32 cellular contexts compared by ENCODE assay signal in genomic region chr6:168078943-168079405, GRCh38. TPM values are rescaled to one million over a fixed set of nuclear protein-coding genes. Genes with fewer than 3 reads are reported as not detected.
A peak's percentile ranks its signal among the peaks of the same experiment; 100 is the strongest.
DNase-seq lines count a peak whose midpoint lies in the region; ATAC-seq, FAIRE-seq and TF ChIP-seq lines count a peak whose summit lies in the region.
"Had no signal": no experiment of that assay in that cellular context is flagged by ENCODE, and none has a peak within 500 bp of the region (broad histone marks: within the 10 kb centered on the region; RNA-seq: fewer than 3 reads in every experiment).

FRMD1 (minus strand) TSS chr6:168079212; CDS start chr6:168079094, 118 bp downstream.

- intact Hi-C loops in Right ventricle myocardium superior (cut with DNase I) (no loop called here), cardiac septum (cut with DNase I) (no loop called here), left colon (cut with DNase I, micrococcal nuclease) (no loop called here), OCI-LY7 (cut with micrococcal nuclease; ENCODE audit: unreplicated experiment) (no loop called here)

- H2AK5ac ChIP-seq in neuronal stem cell (ENCODE audit: low read depth, low read length): peak within 1 kb of the TSS; percentile 49

- H2BK12ac ChIP-seq in neuronal stem cell (ENCODE audit: low read length): peak within 1 kb of the TSS; percentile 51

- no peak within 1 kb of the TSS for H2BK120ac ChIP-seq in neuronal stem cell (ENCODE audit: low read depth, low read length)

- peak within 1 kb of the TSS; percentile 83 for H3K14ac ChIP-seq in neuronal stem cell (ENCODE audit: low read length)

- H3K4me1 ChIP-seq in neuronal stem cell (ENCODE audit: control insufficient read depth in 2 of 2, insufficient read depth in 1 of 2, low read depth in 1 of 2, low read length in 2 of 2): peaks cover 5 to 7% of the 10 kb centered on the region in 2 donors
- H3K4me1 ChIP-seq in tibial nerve: peaks cover 0 to 24% (median 5%) of the 10 kb centered on the region in 4 donors
- no peaks in the 10 kb centered on the region for H3K4me1 ChIP-seq in OCI-LY7 (ENCODE audit: insufficient read depth, low read length, poor library complexity, severe bottlenecking)
- H3K4me1 ChIP-seq: sigmoid colon had no signal

- H3K79me1 ChIP-seq in neuronal stem cell (ENCODE audit: low read depth, low read length): peaks cover 5% of the 10 kb centered on the region

- H2AFZ ChIP-seq in neuronal stem cell (ENCODE audit: low read length): no peak within 1 kb of the TSS
- H2AFZ ChIP-seq in OCI-LY7 (ENCODE audit: low read length): no peak within 1 kb of the TSS
- H2AFZ ChIP-seq: GM23338 had no signal

- H3K27me3 ChIP-seq in neuronal stem cell (ENCODE audit: control insufficient read depth in 3 of 3, insufficient read depth in 3 of 3, low read depth in 1 of 3, low read length in 3 of 3) (peaks cover 0 to 3% (median 0%) of the 10 kb centered on the region in 3 experiments), tibial nerve (no peaks in the 10 kb centered on the region)
- H3K27me3 ChIP-seq: ovary, sigmoid colon had no signal

- H4K8ac ChIP-seq in neuronal stem cell (ENCODE audit: low read depth, low read length): peak within 1 kb of the TSS; percentile 72

- peak within 1 kb of the TSS; percentile 94 for H3K23ac ChIP-seq in neuronal stem cell (ENCODE audit: low read depth, low read length, poor library complexity)

- WGBS in neuronal stem cell (ENCODE audit: extremely low coverage in 2 of 2, insufficient read length in 2 of 2, insufficient replicate concordance in 1 of 2), 2 donors: no CpG with 5 or more reads among the region's 21 CpGs
- WGBS in tibial nerve, 2 donors: 31 to 52% methylated on average over 19 to 21 of the region's 21 CpGs

- H3K9me3 ChIP-seq in neuronal stem cell (replicated peaks in 1 of 2; ENCODE audit: control insufficient read depth in 2 of 2, insufficient read depth in 1 of 2, low read depth in 1 of 2, low read length in 2 of 2) (peaks cover 0 to 6% of the 10 kb centered on the region in 2 donors), tibial nerve (no peaks in the 10 kb centered on the region), OCI-LY7 (ENCODE audit: low read length) (no peaks in the 10 kb centered on the region)
- H3K9me3 ChIP-seq: ovary, sigmoid colon, thoracic aorta had no signal

- no TSS peak for BruUV-seq in OCI-LY7 (replicated peaks; lab: Mats Ljungman, UMichigan)

- H3K36me3 ChIP-seq in neuronal stem cell (replicated peaks in 1 of 2; ENCODE audit: control insufficient read depth in 2 of 2, insufficient read depth in 2 of 2, low read length in 2 of 2) (peaks cover 0 to 6% of the 10 kb centered on the region in 2 donors), tibial nerve (no peaks in the 10 kb centered on the region), OCI-LY7 (ENCODE audit: insufficient read depth, low read length) (no peaks in the 10 kb centered on the region)
- H3K36me3 ChIP-seq: ovary, sigmoid colon, thoracic aorta had no signal

- H3K4me3 ChIP-seq in neuronal stem cell (ENCODE audit: low read length in 2 of 2) (no peak within 1 kb of the TSS), tibial nerve (peak within 1 kb of the TSS in 2 of 4 donors; percentile 3 to 29), OCI-LY7 (ENCODE audit: low read depth, low read length, poor library complexity, severe bottlenecking) (no peak within 1 kb of the TSS)
- H3K4me3 ChIP-seq: GM23338, ovary, sigmoid colon, thoracic aorta had no signal

- TF ChIP-seq POLR2A in tibial nerve (IDR thresholded peaks at IDR 0.05): peak in 1 of 2 donors; percentile 13

- peak within 1 kb of the TSS; percentile 93 for H2BK15ac ChIP-seq in neuronal stem cell (ENCODE audit: low read length)

- no peaks in the 10 kb centered on the region for H4K20me1 ChIP-seq in OCI-LY7 (ENCODE audit: insufficient read depth, low read length)

- FAIRE-seq in HTR-8/SVneo (lab: Jason Lieb, UNC): no peak
- FAIRE-seq: GM12892, TTC549 had no signal

- H2BK5ac ChIP-seq in neuronal stem cell (ENCODE audit: low read length): no peak within 1 kb of the TSS

- H3K4ac ChIP-seq in neuronal stem cell (ENCODE audit: low read length): peak within 1 kb of the TSS; percentile 23

- no peak for TF ChIP-seq CTCF in tibial nerve (IDR thresholded peaks at IDR 0.05)
- TF ChIP-seq CTCF in OCI-LY7 (conservative IDR thresholded peaks at IDR 0.05; ENCODE audit: low read length): no peak

- no peak for DNase-seq in Right ventricle myocardium superior
- DNase-seq in cardiac septum (ENCODE audit: low spot score): no peak
- DNase-seq in left colon: peak; percentile 88 to 90
- DNase-seq in neuronal stem cell (ENCODE audit: low spot score): no peak
- no peak for DNase-seq in tibial nerve (ENCODE audit: low spot score in 2 of 2)
- no peak for DNase-seq in HTR-8/SVneo (ENCODE audit: insufficient read length, low spot score)
- DNase-seq in OCI-LY7 (ENCODE audit: low spot score): no peak
- DNase-seq: activated CD4-positive, alpha-beta memory T cell treated with anti-CD3 and anti-CD28 coated beads, Interleukin-2, amount 10 ng/mL, durations not matched to agents 7 days and 5 days; activated CD8-positive, alpha-beta memory T cell treated with anti-CD3 and anti-CD28 coated beads, Interleukin-2, amount 50 U/mL, for 48 hours; CD8-positive, alpha-beta memory T cell; effector memory CD8-positive, alpha-beta T cell; foreskin fibroblast; head of caudate nucleus; natural killer cell; NCI-H1092; NCI-H187; NCI-H226; NCI-H69; sigmoid colon; stimulated activated naive CD4-positive, alpha-beta T cell treated with Interleukin-2 at 50 U/mL for 16 hours had no signal

- H3K27ac ChIP-seq in neuronal stem cell (replicated peaks; ENCODE audit: low read length): no peak within 1 kb of the TSS
- peak within 1 kb of the TSS; percentile 34 to 79 (median 62) for H3K27ac ChIP-seq in tibial nerve
- H3K27ac ChIP-seq in OCI-LY7 (ENCODE audit: low read depth, low read length, poor library complexity, severe bottlenecking): no peak within 1 kb of the TSS
- H3K27ac ChIP-seq: ovary, sigmoid colon, thoracic aorta had no signal

- POLR2A ChIA-PET in OCI-LY7 (lab: Charles Lee): no interaction called here

- H3K4me2 ChIP-seq in neuronal stem cell (ENCODE audit: insufficient read depth, low read length, poor library complexity, severe bottlenecking) (no peak within 1 kb of the TSS), OCI-LY7 (ENCODE audit: low read length) (no peak within 1 kb of the TSS)
- H3K4me2 ChIP-seq: GM23338 had no signal

- no peaks in the 10 kb centered on the region for H3K9me2 ChIP-seq in OCI-LY7 (ENCODE audit: insufficient read depth, low read length)

- no peak within 1 kb of the TSS for H3K9ac ChIP-seq in neuronal stem cell (ENCODE audit: low read depth, low read length, poor library complexity)

- CTCF ChIA-PET in OCI-LY7 (lab: Charles Lee; ENCODE audit: unreplicated experiment): no interaction called here

- H3K79me2 ChIP-seq in OCI-LY7 (ENCODE audit: insufficient read depth, low read depth, low read length): no peaks in the 10 kb centered on the region

- peak within 1 kb of the TSS; percentile 91 for H3K18ac ChIP-seq in neuronal stem cell (ENCODE audit: low read length)

- ATAC-seq in Right ventricle myocardium superior (ENCODE audit: poor library complexity): peak; percentile 73
- ATAC-seq in left colon: peak; percentile 87
- ATAC-seq in GM18907 (IDR thresholded peaks at IDR 0.05; ENCODE audit: unreplicated experiment): no peak
- ATAC-seq: activated CD4-positive, CD25-positive, alpha-beta regulatory T cell treated with anti-CD3 and anti-CD28 coated beads, Interleukin-2, amount 50 U/mL, for 24 hours; activated T-helper 17 cell treated with anti-CD3 and anti-CD28 coated beads, Interleukin-2, amount 50 U/mL, for 72 hours; effector memory CD8-positive, alpha-beta T cell; esophagus mucosa; GM23338; natural killer cell had no signal

- H4K91ac ChIP-seq in neuronal stem cell (ENCODE audit: low read depth, low read length, poor library complexity): no peak within 1 kb of the TSS

- no peak for TF ChIP-seq EP300 in tibial nerve (IDR thresholded peaks at IDR 0.05)

RNA-seq across cellular contexts. Expression of gene FRMD1, which starts in this region (rescaled TPM):
- total RNA-seq in Right ventricle myocardium superior: 1.0 TPM
- total RNA-seq in cardiac septum: not detected
- total RNA-seq in left colon: 10 to 100 TPM; 22.8 to 35.5 TPM
- polyA plus RNA-seq in neuronal stem cell (2013, experiment 1 of 2): 0.20 TPM
- 0.18 TPM for polyA plus RNA-seq in neuronal stem cell (2013, experiment 2 of 2)
- total RNA-seq in tibial nerve: 10 to 100 TPM in 3 of 4 donors, 1 to 10 TPM in 1; 9.9 to 14.4 (median 12.5) TPM
- total RNA-seq in OCI-LY7 (2014; rRNA removed; shearing (Covaris generic)): not detected in 2 replicates
- total RNA-seq in OCI-LY7 (2022): not detected in 2 replicates
- total RNA-seq: A172; activated CD4-positive, alpha-beta memory T cell treated with anti-CD3 and anti-CD28 coated beads, Interleukin-2, amount 10 ng/mL, durations not matched to agents 7 days and 5 days; activated T-helper 17 cell treated with anti-CD3 and anti-CD28 coated beads, Interleukin-2, amount 50 U/mL, for 72 hours; CD8-positive, alpha-beta memory T cell; esophagus mucosa; natural killer cell; RPMI7951; thoracic aorta had no signal
- polyA plus RNA-seq: CD8-positive, alpha-beta memory T cell; IgD-negative memory B cell had no signal

Comparison
In these comparisons a context has a peak if more than half of its experiments do, and no peak if none do; other contexts are left out.
1. DNase-seq: peak in left colon (2 of 2); none in Right ventricle myocardium superior (single experiment), cardiac septum (single experiment), neuronal stem cell (single experiment), tibial nerve (0 of 2), HTR-8/SVneo (single experiment) and OCI-LY7 (single experiment).
2. H3K27ac ChIP-seq: peak in tibial nerve (4 of 4); none in neuronal stem cell (single experiment) and OCI-LY7 (single experiment).